ENCODE assay signal across 1 cellular context in the genomic region with DNA sequence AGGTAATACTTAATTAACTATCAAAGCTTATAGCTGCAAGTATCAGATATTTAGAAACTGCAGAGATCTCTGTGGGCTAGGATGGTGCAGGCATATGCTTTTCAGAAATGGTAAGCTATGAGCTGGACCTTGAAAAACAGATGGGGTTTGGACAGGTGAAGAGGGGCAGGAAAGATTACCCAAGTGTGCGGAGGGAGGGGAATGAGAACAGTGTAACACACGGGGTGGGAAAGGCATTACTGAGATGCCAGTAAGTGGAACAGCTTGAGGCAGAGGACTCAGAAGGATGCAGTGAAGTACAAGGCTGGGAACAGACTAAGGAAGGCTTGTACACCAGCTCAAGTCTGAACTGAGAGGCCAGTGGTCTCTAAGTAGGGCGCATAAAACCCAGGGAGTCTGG.
TF ChIP-seq lines count a peak whose summit lies in the region.

No MANE protein-coding gene starts in this region.

TF ChIP-seq in HEK293, 187 proteins besides CTCF, POLR2A, EP300 and RAD21:
- TF ChIP-seq ZNF211 (tag by site-specific recombination; IDR thresholded peaks at IDR 0.05; ENCODE audit: low read depth) (no peak), ZNF341 (tag by site-specific recombination; IDR thresholded peaks at IDR 0.05; ENCODE audit: low read depth) (peak; percentile 70), SCRT2 (tag by site-specific recombination; IDR thresholded peaks at IDR 0.05) (no peak), ZNF747 (tag by site-specific recombination; IDR thresholded peaks at IDR 0.05) (no peak)
- TF ChIP-seq, protein P1, sequence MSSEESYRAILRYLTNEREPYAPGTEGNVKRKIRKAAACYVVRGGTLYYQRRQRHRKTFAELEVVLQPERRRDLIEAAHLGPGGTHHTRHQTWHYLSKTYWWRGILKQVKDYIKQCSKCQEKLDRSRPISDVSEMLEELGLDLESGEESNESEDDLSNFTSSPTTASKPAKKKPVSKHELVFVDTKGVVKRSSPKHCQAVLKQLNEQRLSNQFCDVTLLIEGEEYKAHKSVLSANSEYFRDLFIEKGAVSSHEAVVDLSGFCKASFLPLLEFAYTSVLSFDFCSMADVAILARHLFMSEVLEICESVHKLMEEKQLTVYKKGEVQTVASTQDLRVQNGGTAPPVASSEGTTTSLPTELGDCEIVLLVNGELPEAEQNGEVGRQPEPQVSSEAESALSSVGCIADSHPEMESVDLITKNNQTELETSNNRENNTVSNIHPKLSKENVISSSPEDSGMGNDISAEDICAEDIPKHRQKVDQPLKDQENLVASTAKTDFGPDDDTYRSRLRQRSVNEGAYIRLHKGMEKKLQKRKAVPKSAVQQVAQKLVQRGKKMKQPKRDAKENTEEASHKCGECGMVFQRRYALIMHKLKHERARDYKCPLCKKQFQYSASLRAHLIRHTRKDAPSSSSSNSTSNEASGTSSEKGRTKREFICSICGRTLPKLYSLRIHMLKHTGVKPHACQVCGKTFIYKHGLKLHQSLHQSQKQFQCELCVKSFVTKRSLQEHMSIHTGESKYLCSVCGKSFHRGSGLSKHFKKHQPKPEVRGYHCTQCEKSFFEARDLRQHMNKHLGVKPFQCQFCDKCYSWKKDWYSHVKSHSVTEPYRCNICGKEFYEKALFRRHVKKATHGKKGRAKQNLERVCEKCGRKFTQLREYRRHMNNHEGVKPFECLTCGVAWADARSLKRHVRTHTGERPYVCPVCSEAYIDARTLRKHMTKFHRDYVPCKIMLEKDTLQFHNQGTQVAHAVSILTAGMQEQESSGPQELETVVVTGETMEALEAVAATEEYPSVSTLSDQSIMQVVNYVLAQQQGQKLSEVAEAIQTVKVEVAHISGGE (tag by site-specific recombination; conservative IDR thresholded peaks at IDR 0.05; ENCODE audit: low read depth) = peak; percentile 85
